Comparison of ENCODE assay signal across 25 cellular contexts in the genomic region with DNA sequence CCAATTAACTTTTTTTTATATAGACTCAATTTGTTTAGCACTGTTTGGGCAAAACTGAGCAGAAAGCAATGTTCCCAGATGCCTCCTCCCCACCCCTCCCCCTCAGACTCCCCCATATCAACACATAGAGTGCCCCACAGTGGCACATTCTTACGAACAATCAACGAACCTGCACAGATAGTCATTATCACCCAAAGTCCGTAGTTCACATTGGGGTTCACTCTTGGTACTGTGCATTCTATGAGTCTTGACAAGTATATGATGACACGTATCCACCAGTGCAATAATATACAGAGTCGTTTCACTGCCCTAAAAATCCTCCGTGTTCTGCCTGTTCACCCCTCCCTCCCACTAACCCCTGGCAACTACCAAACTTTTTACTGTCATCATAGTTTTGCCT. TPM values are rescaled to one million over a fixed set of nuclear protein-coding genes. Genes with fewer than 3 reads are reported as not detected.
A peak's percentile ranks its signal among the peaks of the same experiment; 100 is the strongest.
DNase-seq lines count a peak whose midpoint lies in the region; ATAC-seq, FAIRE-seq and TF ChIP-seq lines count a peak whose summit lies in the region.
"Had no signal": no experiment of that assay in that cellular context is flagged by ENCODE, and none has a peak within 500 bp of the region (broad histone marks: within the 10 kb centered on the region; RNA-seq: fewer than 3 reads in every experiment).

No MANE protein-coding gene starts in this region.

- ATAC-seq in HepG2 (peak; percentile 62), right lobe of liver (no peak), K562 (peak; percentile 23)
- ATAC-seq in stimulated activated memory B cell treated with anti-CD40 and anti-IgM and Interleukin-4, amounts not matched to agents 10 μg/mL and 1 μg/mL and 100 μg/mL, for 72 hours, result no peak
- ATAC-seq: A549 had no signal

- CTCF ChIA-PET in HepG2 (lab: Yijun Ruan, JAX; ENCODE audit: low intra/inter-chr PET ratio, low total read pairs), result no interaction called here
- CTCF ChIA-PET in K562 (lab: Yijun Ruan, JAX; ENCODE audit: low intra/inter-chr PET ratio), result no interaction called here

- H3K36me3 ChIP-seq in HepG2 (replicated peaks in 1 of 2; ENCODE audit: control insufficient read depth in 1 of 2, insufficient read depth in 2 of 2, low read length in 2 of 2) (no peaks in the 10 kb centered on the region), right lobe of liver (no peaks in the 10 kb centered on the region), K562 (ENCODE audit: control insufficient read depth, insufficient read depth, low read length) (no peaks in the 10 kb centered on the region)
- H3K36me3 ChIP-seq: BE2C; BLaER1 treated with 17β-estradiol and CSF1 and Interleukin-3, amounts not matched to agents 10 nM and 100 nM had no signal

- H4K20me1 ChIP-seq in HepG2 (ENCODE audit: insufficient read depth, low read length), result no peaks in the 10 kb centered on the region
- H4K20me1 ChIP-seq in K562 (replicated peaks; ENCODE audit: control insufficient read depth, insufficient read depth, low read length), result no peaks in the 10 kb centered on the region
- H4K20me1 ChIP-seq: BLaER1 treated with 17β-estradiol and CSF1 and Interleukin-3, amounts not matched to agents 10 nM and 100 nM had no signal

- intact Hi-C loops in HepG2 (cut with micrococcal nuclease; ENCODE audit: unreplicated experiment) (no loop called here), right lobe of liver (cut with DNase I) (no loop called here), K562 (cut with micrococcal nuclease) (no loop called here)

- TF ChIP-seq RAD21 in HepG2 (CRISPR knock-in tag; IDR thresholded peaks at IDR 0.05) (no peak), K562 (CRISPR knock-in tag; conservative IDR thresholded peaks at IDR 0.05 in 1 of 2, IDR thresholded peaks at IDR 0.05 in 1 of 2) (no peak)

- DNase-seq in HepG2 (ENCODE audit: low spot score) (peak; percentile 33), right lobe of liver (no peak), K562 (ENCODE audit: extremely low read depth in 1 of 4, low spot score in 3 of 4) (no peak), hepatic stellate cell (ENCODE audit: low spot score) (peak; percentile 20), GM12892 (ENCODE audit: insufficient read length) (no peak), GDM1 (lab: John Stamatoyannopoulos, UW) (no peak)
- DNase-seq: 8988T; ACHN; AML-193; BE2C; CD4-positive, alpha-beta T cell; CD8-positive, alpha-beta memory T cell; DMS 273 treated with DMSO at 0.1 percent for 48 hours; DMS79; EL; GF-D8; H7; HCEC 1CT had no signal

- 5% methylated on average over 6 of the region's 6 CpGs for WGBS in HepG2 (ENCODE audit: low lambda C conversion rate)
- WGBS in right lobe of liver (ENCODE audit: insufficient coverage, low coverage, low lambda C conversion rate, missing lambda C conversion rate), result 62% methylated on average over 6 of the region's 6 CpGs
- WGBS in K562 (ENCODE audit: insufficient coverage, low coverage, missing lambda C conversion rate), result 20% methylated on average over 6 of the region's 6 CpGs

- H3K27ac ChIP-seq in HepG2 (ENCODE audit: extremely low read length, insufficient read depth, low read length) (no peak overlapping the region), right lobe of liver (no peak overlapping the region), K562 (ENCODE audit: extremely low read depth, low read depth, low read length) (no peak overlapping the region)
- H3K27ac ChIP-seq: A549; BLaER1 treated with 17β-estradiol and CSF1 and Interleukin-3, amounts not matched to agents 10 nM and 100 nM had no signal

- H3K36me3 Mint-ChIP-seq in stimulated activated memory B cell treated with anti-CD40 and anti-IgM and Interleukin-4, amounts not matched to agents 10 μg/mL and 1 μg/mL and 100 μg/mL, for 72 hours, result no peaks in the 10 kb centered on the region
- H3K36me3 Mint-ChIP-seq: CD14-positive monocyte; CD8-positive, alpha-beta memory T cell had no signal

- TF ChIP-seq EP300 in HepG2 (IDR thresholded peaks at IDR 0.05; ENCODE audit: low read depth in 2 of 2, low read length in 2 of 2) (no peak), HepG2 (CRISPR knock-in tag; IDR thresholded peaks at IDR 0.05; ENCODE audit: borderline replicate concordance) (no peak), K562 (IDR thresholded peaks at IDR 0.05; ENCODE audit: low read length) (no peak)

- H3K27me3 ChIP-seq in HepG2 (ENCODE audit: control insufficient read depth in 1 of 2, insufficient read depth in 2 of 2, low read length in 2 of 2) (no peaks in the 10 kb centered on the region), right lobe of liver (no peaks in the 10 kb centered on the region), K562 (ENCODE audit: control insufficient read depth in 2 of 2, insufficient read depth in 2 of 2, low read length in 2 of 2) (no peaks in the 10 kb centered on the region)
- H3K27me3 ChIP-seq: BE2C; BLaER1 treated with 17β-estradiol and CSF1 and Interleukin-3, amounts not matched to agents 10 nM and 100 nM had no signal

- H3K79me2 ChIP-seq in HepG2 (ENCODE audit: insufficient read depth, low read length) (no peaks in the 10 kb centered on the region), K562 (ENCODE audit: control insufficient read depth, insufficient read depth, low read length) (no peaks in the 10 kb centered on the region)

- H3K9ac ChIP-seq in HepG2 (ENCODE audit: insufficient read depth, low read depth, low read length) (no peak overlapping the region), K562 (ENCODE audit: insufficient read depth in 1 of 2, low read depth in 2 of 2, low read length in 2 of 2) (no peak overlapping the region)
- H3K9ac ChIP-seq: BLaER1 treated with 17β-estradiol and CSF1 and Interleukin-3, amounts not matched to agents 10 nM and 100 nM had no signal

- H3K9me3 ChIP-seq in HepG2 (ENCODE audit: low read length), result no peaks in the 10 kb centered on the region
- H3K9me3 ChIP-seq in right lobe of liver, result no peaks in the 10 kb centered on the region
- no peaks in the 10 kb centered on the region for H3K9me3 ChIP-seq in K562 (replicated peaks; ENCODE audit: control insufficient read depth, insufficient read depth, low read depth, low read length)
- H3K9me3 ChIP-seq: A549; BE2C; BLaER1 treated with 17β-estradiol and CSF1 and Interleukin-3, amounts not matched to agents 10 nM and 100 nM had no signal

- no peaks in the 10 kb centered on the region for H3K9me1 ChIP-seq in K562 (ENCODE audit: control insufficient read depth, insufficient read depth, low read length)

- peak overlapping the region; percentile 23; the same call in 1 of the 2 replicates for H3K4me2 ChIP-seq in HepG2 (ENCODE audit: low read depth, low read length)
- no peak overlapping the region for H3K4me2 ChIP-seq in K562 (ENCODE audit: insufficient read depth, low read length)
- H3K4me2 ChIP-seq: A549; BLaER1 treated with 17β-estradiol and CSF1 and Interleukin-3, amounts not matched to agents 10 nM and 100 nM had no signal

- no peak overlapping the region for H2AFZ ChIP-seq in HepG2 (ENCODE audit: low read length)
- peak overlapping the region; percentile 37 for H2AFZ ChIP-seq in K562 (ENCODE audit: low read depth, low read length)

- TF ChIP-seq POLR2A in HepG2 (IDR thresholded peaks at IDR 0.05; ENCODE audit: insufficient read depth in 1 of 2, low read depth in 2 of 2, low read length in 2 of 2) (no peak), right lobe of liver (IDR thresholded peaks at IDR 0.05) (no peak), K562 (conservative IDR thresholded peaks at IDR 0.05) (no peak), GM12892 (IDR thresholded peaks at IDR 0.05; ENCODE audit: low read depth, low read length) (no peak)

- FAIRE-seq in HepG2 (lab: Jason Lieb, UNC) (no peak), K562 (lab: Jason Lieb, UNC) (no peak), GM12892 (lab: Jason Lieb, UNC) (no peak)
- FAIRE-seq: A549, D721Med, GM12891, H1 had no signal

- H3K9me3 Mint-ChIP-seq in stimulated activated memory B cell treated with anti-CD40 and anti-IgM and Interleukin-4, amounts not matched to agents 10 μg/mL and 1 μg/mL and 100 μg/mL, for 72 hours, result no peaks in the 10 kb centered on the region
- H3K9me3 Mint-ChIP-seq: CD4-positive, alpha-beta T cell; CD8-positive, alpha-beta memory T cell had no signal

- no peaks in the 10 kb centered on the region for H3K4me1 Mint-ChIP-seq in stimulated activated memory B cell treated with anti-CD40 and anti-IgM and Interleukin-4, amounts not matched to agents 10 μg/mL and 1 μg/mL and 100 μg/mL, for 72 hours
- H3K4me1 Mint-ChIP-seq: CD14-positive monocyte; CD8-positive, alpha-beta memory T cell had no signal

- TF ChIP-seq CTCF in HepG2 (CRISPR knock-in tag; IDR thresholded peaks at IDR 0.05) (peak; percentile 24; the same call in 1 of the 2 replicates), right lobe of liver (IDR thresholded peaks at IDR 0.05) (no peak), K562 (IDR thresholded peaks at IDR 0.05 in 2 of 3, conservative IDR thresholded peaks at IDR 0.05 in 1 of 3; ENCODE audit: insufficient read depth in 2 of 3, low read depth in 1 of 3, low read length in 3 of 3) (peak in 1 of 3 experiments; percentile 8; a peak in 1 of 6 replicates)

- in situ Hi-C loops in HepG2 (cut with HindIII; ENCODE audit: extremely low pct_ligation_motif_present, low pct_unique_long_range_greater_than_20kb), result no loop called here
- in situ Hi-C loops in K562 (cut with MboI), result no loop called here

- no peak overlapping the region for H3K4me3 ChIP-seq in HepG2 (replicated peaks in 1 of 3; ENCODE audit: insufficient read depth in 1 of 3, low read depth in 2 of 3, low read length in 3 of 3)
- H3K4me3 ChIP-seq in right lobe of liver, result no peak overlapping the region
- no peak overlapping the region for H3K4me3 ChIP-seq in K562
- H3K4me3 ChIP-seq: A549; BLaER1 treated with 17β-estradiol and CSF1 and Interleukin-3, amounts not matched to agents 10 nM and 100 nM had no signal

- no peaks in the 10 kb centered on the region for H3K27me3 Mint-ChIP-seq in stimulated activated memory B cell treated with anti-CD40 and anti-IgM and Interleukin-4, amounts not matched to agents 10 μg/mL and 1 μg/mL and 100 μg/mL, for 72 hours
- H3K27me3 Mint-ChIP-seq: CD4-positive, alpha-beta T cell had no signal

- no TSS peak for BruUV-seq in HepG2 (replicated peaks; lab: Mats Ljungman, UMichigan)
- no TSS peak for BruUV-seq in K562 (replicated peaks; lab: Mats Ljungman, UMichigan)

- H3K4me3 Mint-ChIP-seq in stimulated activated memory B cell treated with anti-CD40 and anti-IgM and Interleukin-4, amounts not matched to agents 10 μg/mL and 1 μg/mL and 100 μg/mL, for 72 hours, result no peak overlapping the region
- H3K4me3 Mint-ChIP-seq: CD14-positive monocyte; CD4-positive, alpha-beta T cell; CD8-positive, alpha-beta memory T cell had no signal

- H3K4me1 ChIP-seq in HepG2 (ENCODE audit: insufficient read depth, low read length), result peaks cover 24% of the 10 kb centered on the region
- H3K4me1 ChIP-seq in right lobe of liver, result no peaks in the 10 kb centered on the region
- peaks cover 8 to 14% of the 10 kb centered on the region in 2 experiments; a peak in 4 of 5 replicates for H3K4me1 ChIP-seq in K562 (replicated peaks in 1 of 2; ENCODE audit: control insufficient read depth in 2 of 2, insufficient read depth in 2 of 2, low read length in 2 of 2)
- H3K4me1 ChIP-seq: BE2C had no signal

- no peak overlapping the region for H3K27ac Mint-ChIP-seq in stimulated activated memory B cell treated with anti-CD40 and anti-IgM and Interleukin-4, amounts not matched to agents 10 μg/mL and 1 μg/mL and 100 μg/mL, for 72 hours
- H3K27ac Mint-ChIP-seq: CD14-positive monocyte; CD4-positive, alpha-beta T cell; CD8-positive, alpha-beta memory T cell had no signal

- POLR2A ChIA-PET in HepG2 (lab: Yijun Ruan, JAX) (no interaction called here), K562 (lab: Yijun Ruan, JAX) (no interaction called here)

RNA-seq across cellular contexts. Expression of gene HNRNPU, which starts 37.1 kb away (rescaled TPM):
- total RNA-seq in HepG2 (2016; rRNA removed; fragmentation: Illumina TruSeq; extraction: Trizol) (508 and 657 TPM in 2 replicates), right lobe of liver (100 to 1,000 TPM in 5 of 6 experiments, 10 to 100 TPM in 1; 73.3 to 183 (median 121) TPM), K562 (2014; rRNA removed) (668 and 711 TPM in 2 replicates), K562 (2014; rRNA removed; fragmentation: Illumina TruSeq; extraction: Trizol) (445 and 505 TPM in 2 replicates), K562 (2015; rRNA removed; fragmentation: Illumina TruSeq; extraction: Trizol) (643 and 670 TPM in 2 replicates), K562 (2021) (482 and 577 TPM in 2 replicates)
- total RNA-seq in HepG2 (2016; cell fraction: cytosol; rRNA removed; fragmentation: Illumina TruSeq; extraction: Trizol; ENCODE audit: low read depth), result 36.7 and 41.2 TPM in 2 replicates
- 513 and 625 TPM in 2 replicates for total RNA-seq in HepG2 (2016; cell fraction: insoluble cytoplasmic fraction; rRNA removed; fragmentation: Illumina TruSeq; extraction: Trizol)
- total RNA-seq in HepG2 (2016; cell fraction: membrane; rRNA removed; fragmentation: Illumina TruSeq; extraction: Trizol), result 92.2 and 116 TPM in 2 replicates
- total RNA-seq in HepG2 (2016; cell fraction: nucleus; rRNA removed; fragmentation: Illumina TruSeq; extraction: Trizol), result 356 and 374 TPM in 2 replicates
- polyA plus RNA-seq in HepG2 (2011; rRNA removed) (87.9 and 101 TPM in 2 replicates), K562 (2011; rRNA removed) (268 and 377 TPM in 2 replicates), K562 (2014; fragmentation: Illumina TruSeq; extraction: Trizol) (629 and 777 TPM in 2 replicates), K562 (2014; fragmentation: Nextera tagmentation; extraction: Ambion mirVana) (100 to 1,000 TPM; 159 to 174 TPM), K562 (2014; rRNA removed) (519 and 621 TPM in 2 replicates)
- 51.0 and 69.9 TPM in 2 replicates for polyA plus RNA-seq in HepG2 (2011; cell fraction: cytosol; rRNA removed)
- polyA plus RNA-seq in HepG2 (2011; cell fraction: nucleus; rRNA removed), result 74.8 and 100.0 TPM in 2 replicates
- 171 and 263 TPM in 2 replicates for polyA plus RNA-seq in HepG2 (2012)
- polyA plus RNA-seq in HepG2 (2016; cell fraction: cytosol; fragmentation: Illumina TruSeq; extraction: Trizol; ENCODE audit: low read depth), result 19.0 and 23.4 TPM in 2 replicates
- polyA plus RNA-seq in HepG2 (2016; cell fraction: insoluble cytoplasmic fraction; fragmentation: Illumina TruSeq; extraction: Trizol; ENCODE audit: low read depth), result 629 and 634 TPM in 2 replicates
- polyA plus RNA-seq in HepG2 (2016; cell fraction: membrane; fragmentation: Illumina TruSeq; extraction: Trizol; ENCODE audit: low read depth), result 53.4 and 62.4 TPM in 2 replicates
- 455 and 473 TPM in 2 replicates for polyA plus RNA-seq in HepG2 (2016; cell fraction: nucleus; fragmentation: Illumina TruSeq; extraction: Trizol; ENCODE audit: insufficient read depth, low read depth)
- polyA minus RNA-seq in HepG2 (2011; rRNA and poly(A)+ RNA removed; ENCODE audit: low replicate concordance), result 81.5 and 284 TPM in 2 replicates
- 160 and 172 TPM in 2 replicates for polyA minus RNA-seq in HepG2 (2011; cell fraction: cytosol; rRNA and poly(A)+ RNA removed)
- polyA minus RNA-seq in HepG2 (2011; cell fraction: nucleus; rRNA and poly(A)+ RNA removed), result 231 and 261 TPM in 2 replicates
- 223 and 1,039 TPM in 2 replicates for total RNA-seq in K562 (2011; cell fraction: chromatin; rRNA removed; ENCODE audit: low replicate concordance)
- 91.7 and 116 TPM in 2 replicates for total RNA-seq in K562 (2011; cell fraction: nucleolus; rRNA removed)
- 330 and 565 TPM in 2 replicates for total RNA-seq in K562 (2011; cell fraction: nucleoplasm; rRNA removed)
- polyA plus RNA-seq in K562 (2011; cell fraction: cytosol; rRNA removed), result 76.3 and 102 TPM in 2 replicates
- 225 and 265 TPM in 2 replicates for polyA plus RNA-seq in K562 (2011; cell fraction: nucleus; rRNA removed)
- polyA plus RNA-seq in K562 (2012), result 288 and 679 TPM in 2 replicates
- polyA minus RNA-seq in K562 (2011; rRNA and poly(A)+ RNA removed), result 545 and 750 TPM in 2 replicates
- 202 and 313 TPM in 2 replicates for polyA minus RNA-seq in K562 (2011; cell fraction: cytosol; rRNA and poly(A)+ RNA removed)
- polyA minus RNA-seq in K562 (2011; cell fraction: nucleus; rRNA and poly(A)+ RNA removed), result 148 and 261 TPM in 2 replicates
- polyA plus RNA-seq in GM12892 (2012; ENCODE audit: missing spikeins), result 224 TPM

Comparison
In these comparisons a context has a peak if more than half of its experiments do, and no peak if none do; other contexts are left out.
1. ATAC-seq: peak in HepG2 (single experiment) and K562 (single experiment); none in right lobe of liver (0 of 4) and stimulated activated memory B cell treated with anti-CD40 and anti-IgM and Interleukin-4, amounts not matched to agents 10 μg/mL and 1 μg/mL and 100 μg/mL, for 72 hours (single experiment).
2. DNase-seq: peak in HepG2 (single experiment) and hepatic stellate cell (single experiment); none in right lobe of liver (0 of 3), K562 (0 of 4), GM12892 (single experiment) and GDM1 (single experiment).
3. Of the 241 proteins assayed by ChIP-seq in both HepG2 and K562: peak only in HepG2: none; only in K562: PRDM10; in both: none; in neither: 239; mixed calls (peak in some experiments, not most) for 1.